ENCODE assay signal across 24 cellular contexts in genomic region chr17:36889955-36890354, GRCh38. TPM values are rescaled to one million over a fixed set of nuclear protein-coding genes. Genes with fewer than 3 reads are reported as not detected.
"Had no signal": no experiment of that assay in that cellular context is flagged by ENCODE, and none has a peak within 500 bp of the region (broad histone marks: within the 10 kb centered on the region; RNA-seq: fewer than 3 reads in every experiment).

No MANE protein-coding gene starts in this region.

- H3K27ac Mint-ChIP-seq: natural killer cell treated with Interleukin-12 subunit alpha and Interleukin-12 subunit beta and Interleukin-15 and Interleukin-18, amount 100 ng/mL, for 72 hours; stimulated activated effector memory CD8-positive, alpha-beta T cell treated with anti-CD3 and anti-CD28 coated beads, Interleukin-12 subunit alpha, Interleukin-12 subunit beta, amount 100 ng/mL, for 72 hours; stimulated activated naive CD8-positive, alpha-beta T cell treated with anti-CD3 and anti-CD28 coated beads, Interleukin-15, Interleukin-2, amounts not matched to agents 100 ng/mL and 50 ng/mL, for 24 hours had no signal

- ATAC-seq: heart left ventricle; left colon; left ventricle myocardium superior; psoas muscle; right lobe of liver; stimulated activated effector memory CD8-positive, alpha-beta T cell treated with anti-CD3 and anti-CD28 coated beads, Interleukin-12 subunit alpha, Interleukin-12 subunit beta, amount 100 ng/mL, for 72 hours; upper lobe of right lung had no signal

- H3K27me3 ChIP-seq: right lobe of liver, testis, vagina had no signal

- H3K36me3 ChIP-seq: heart left ventricle, right lobe of liver, tibial nerve, upper lobe of right lung, vagina had no signal

- H3K27ac ChIP-seq: heart left ventricle, psoas muscle, right lobe of liver, testis, tibial nerve, upper lobe of right lung, vagina had no signal

- H3K9me3 ChIP-seq: heart left ventricle, psoas muscle, right lobe of liver, testis, tibial nerve, upper lobe of right lung, vagina had no signal

- H3K4me1 Mint-ChIP-seq: stimulated activated effector memory CD8-positive, alpha-beta T cell treated with anti-CD3 and anti-CD28 coated beads, Interleukin-12 subunit alpha, Interleukin-12 subunit beta, amount 100 ng/mL, for 72 hours had no signal

- H3K36me3 Mint-ChIP-seq: natural killer cell treated with Interleukin-12 subunit alpha and Interleukin-12 subunit beta and Interleukin-15 and Interleukin-18, amount 100 ng/mL, for 72 hours; stimulated activated effector memory CD8-positive, alpha-beta T cell treated with anti-CD3 and anti-CD28 coated beads, Interleukin-12 subunit alpha, Interleukin-12 subunit beta, amount 100 ng/mL, for 72 hours had no signal

- H3K4me1 ChIP-seq: psoas muscle, right lobe of liver, tibial nerve, upper lobe of right lung, vagina had no signal

- H3K4me3 ChIP-seq: heart left ventricle, lung, psoas muscle, right lobe of liver, testis, tibial nerve, upper lobe of right lung, vagina had no signal

- DNase-seq: dermis blood vessel endothelial cell; foreskin melanocyte; heart left ventricle; hippocampal formation; left colon; left ventricle myocardium superior; mesenchymal stem cell; midbrain; psoas muscle; retina; right lobe of liver; stimulated activated CD4-positive, alpha-beta T cell treated with anti-CD3 and anti-CD28 coated beads, Interleukin-4, amount 100 ng/mL, for 1 hour; stimulated activated CD8-positive, alpha-beta memory T cell treated with anti-CD3 and anti-CD28 coated beads, Interleukin-4, amount 100 ng/mL, for 48 hours; testis; upper lobe of right lung had no signal

- H3K9me3 Mint-ChIP-seq: natural killer cell treated with Interleukin-12 subunit alpha and Interleukin-12 subunit beta and Interleukin-15 and Interleukin-18, amount 100 ng/mL, for 72 hours; stimulated activated effector memory CD8-positive, alpha-beta T cell treated with anti-CD3 and anti-CD28 coated beads, Interleukin-12 subunit alpha, Interleukin-12 subunit beta, amount 100 ng/mL, for 72 hours; stimulated activated naive CD8-positive, alpha-beta T cell treated with anti-CD3 and anti-CD28 coated beads, Interleukin-15, Interleukin-2, amounts not matched to agents 100 ng/mL and 50 ng/mL, for 24 hours had no signal

- H3K4me3 Mint-ChIP-seq: natural killer cell treated with Interleukin-12 subunit alpha and Interleukin-12 subunit beta and Interleukin-15 and Interleukin-18, amount 100 ng/mL, for 72 hours; stimulated activated effector memory CD8-positive, alpha-beta T cell treated with anti-CD3 and anti-CD28 coated beads, Interleukin-12 subunit alpha, Interleukin-12 subunit beta, amount 100 ng/mL, for 72 hours; stimulated activated naive CD8-positive, alpha-beta T cell treated with anti-CD3 and anti-CD28 coated beads, Interleukin-15, Interleukin-2, amounts not matched to agents 100 ng/mL and 50 ng/mL, for 24 hours had no signal

RNA-seq across cellular contexts. Expression of gene LHX1, which starts 47.3 kb away (rescaled TPM):
- total RNA-seq: endothelial cell of umbilical vein, heart left ventricle, left colon, left ventricle myocardium superior, lung, omental fat pad, psoas muscle, right lobe of liver, tibial nerve, upper lobe of right lung, vagina had no signal
- polyA plus RNA-seq: endothelial cell of umbilical vein, esophagus, heart left ventricle, lung, psoas muscle had no signal
